Comparison of ENCODE assay signal across 8 cellular contexts in genomic region chr10:13074562-13075451, GRCh38. TPM values are rescaled to one million over a fixed set of nuclear protein-coding genes. Genes with fewer than 3 reads are reported as not detected.
DNase-seq lines count a peak whose midpoint lies in the region; ATAC-seq, FAIRE-seq and TF ChIP-seq lines count a peak whose summit lies in the region.

No MANE protein-coding gene starts in this region.

- no peaks in the 10 kb centered on the region for H3K36me3 ChIP-seq in BJ (ENCODE audit: control insufficient read depth, insufficient read depth, low read length)

- peak; percentile 93 for TF ChIP-seq CTCF in BJ (IDR thresholded peaks at IDR 0.05; ENCODE audit: insufficient read depth, low read depth, low read length)

- no peak for TF ChIP-seq POLR2A in H54 (IDR thresholded peaks at IDR 0.05; ENCODE audit: low read depth, low read length)

- CTCF ChIA-PET in BJ (lab: Yijun Ruan, JAX), result interaction anchor here (0.7 to 3.2 kb wide), 18 partner anchors 10 to 862 kb away, joined by 3 to 27 read pairs (median 4); partner anchors contain the start of gene OPTN

- no peak for ATAC-seq in HG02981 (IDR thresholded peaks at IDR 0.05; ENCODE audit: unreplicated experiment)

- POLR2A ChIA-PET in BJ (lab: Charles Lee), result no interaction called here

- DNase-seq in BJ (ENCODE audit: low read depth) (no peak), H54 (ENCODE audit: insufficient read length, low spot score) (peak; percentile 65), NCI-H460 (ENCODE audit: extremely low read depth, low read depth) (peak; percentile 43), midbrain (lab: John Stamatoyannopoulos, UW) (peak; percentile 77)
- DNase-seq in activated CD4-positive, alpha-beta T cell treated with anti-CD3 and anti-CD28 coated beads, Interleukin-2, amount 50 U/mL, for 4 hours, result peak; percentile 38 to 40
- peak; percentile 9 to 12 for DNase-seq in stimulated activated CD8-positive, alpha-beta memory T cell treated with anti-CD3 and anti-CD28 coated beads, Interleukin-7, amount 100 ng/mL, for 4 hours (ENCODE audit: low read depth in 2 of 2)

- H3K27me3 ChIP-seq in BJ (ENCODE audit: control insufficient read depth, insufficient read depth, low read length), result no peaks in the 10 kb centered on the region

- FAIRE-seq in H54 (lab: Jason Lieb, UNC) (peak; percentile 88), endometrium (lab: Jason Lieb, UNC) (peak; percentile 39)

- H3K4me3 ChIP-seq in BJ (ENCODE audit: low read depth, low read length), result no peak overlapping the region

RNA-seq across cellular contexts. Expression of gene OPTN, which starts 25.2 kb away (rescaled TPM):
- 58.0 and 59.1 TPM in 2 replicates for polyA plus RNA-seq in BJ (2011; rRNA removed)
- polyA minus RNA-seq in BJ (2011; rRNA and poly(A)+ RNA removed), result 51.9 and 58.0 TPM in 2 replicates
- 13.2 and 13.3 TPM in 2 replicates for total RNA-seq in NCI-H460 (2014; rRNA removed; shearing (Covaris generic))
- 1.3 and 1.7 TPM in 2 replicates for polyA plus RNA-seq in NCI-H460 (2014; cell fraction: nucleus; rRNA removed)
